ENCODE assay signal across 1 cellular context in the genomic region with DNA sequence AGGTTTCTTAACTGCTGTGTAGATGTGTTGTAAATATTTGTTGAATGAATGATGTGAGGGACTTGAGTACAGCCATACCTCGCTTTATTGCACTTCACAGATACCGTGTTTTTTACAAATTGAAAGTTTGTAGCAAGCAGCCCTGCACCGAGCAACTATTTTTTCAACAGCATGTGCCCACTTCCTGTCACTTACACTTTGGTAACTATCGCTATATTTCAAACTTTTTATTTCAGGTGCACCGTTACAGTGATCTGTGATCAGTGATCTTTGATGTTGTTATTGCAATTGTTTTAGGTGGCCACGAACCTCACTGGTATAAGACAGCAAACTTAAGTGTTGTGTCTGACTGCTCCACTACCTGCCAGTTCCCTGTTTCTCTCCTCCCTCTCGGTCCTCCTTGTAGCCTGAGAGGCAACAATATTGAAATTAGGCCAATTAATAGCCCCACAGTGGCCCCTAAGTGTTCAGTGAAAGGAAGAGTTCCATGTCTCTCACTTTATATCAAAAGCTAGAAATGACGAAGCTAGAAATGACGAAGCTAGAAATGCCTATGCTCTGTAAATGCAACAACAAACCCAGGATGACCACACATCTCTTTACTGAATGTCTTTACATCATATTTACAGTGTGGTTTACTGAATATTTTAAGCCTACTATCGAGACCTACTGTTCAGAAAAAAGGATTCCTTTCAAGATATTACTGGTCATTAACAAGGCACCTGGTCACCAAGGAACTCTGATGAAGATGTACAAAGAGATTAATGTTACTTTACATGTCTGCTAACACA.
TF ChIP-seq lines count a peak whose summit lies in the region.

No MANE protein-coding gene starts in this region.

TF ChIP-seq in H1, 55 proteins besides CTCF, POLR2A, EP300 and RAD21:
- TF ChIP-seq, protein P1, sequence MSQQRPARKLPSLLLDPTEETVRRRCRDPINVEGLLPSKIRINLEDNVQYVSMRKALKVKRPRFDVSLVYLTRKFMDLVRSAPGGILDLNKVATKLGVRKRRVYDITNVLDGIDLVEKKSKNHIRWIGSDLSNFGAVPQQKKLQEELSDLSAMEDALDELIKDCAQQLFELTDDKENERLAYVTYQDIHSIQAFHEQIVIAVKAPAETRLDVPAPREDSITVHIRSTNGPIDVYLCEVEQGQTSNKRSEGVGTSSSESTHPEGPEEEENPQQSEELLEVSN (IDR thresholded peaks at IDR 0.05): no peak
- no peak for TF ChIP-seq CHD1 (IDR thresholded peaks at IDR 0.05; ENCODE audit: low read depth, low read length)
- TF ChIP-seq SP4 (IDR thresholded peaks at IDR 0.05; ENCODE audit: low read length): no peak
- TF ChIP-seq RNF2 (IDR thresholded peaks at IDR 0.05; ENCODE audit: borderline replicate concordance, low read depth, low read length, missing control alignments, poor library complexity, severe bottlenecking): no peak
- TF ChIP-seq YY1 (IDR thresholded peaks at IDR 0.05; ENCODE audit: low read depth, low read length): no peak
- TF ChIP-seq SRF (IDR thresholded peaks at IDR 0.05; ENCODE audit: low read depth, low read length): no peak
- no peak for TF ChIP-seq CREB1 (IDR thresholded peaks at IDR 0.05)
- TF ChIP-seq, protein P2, sequence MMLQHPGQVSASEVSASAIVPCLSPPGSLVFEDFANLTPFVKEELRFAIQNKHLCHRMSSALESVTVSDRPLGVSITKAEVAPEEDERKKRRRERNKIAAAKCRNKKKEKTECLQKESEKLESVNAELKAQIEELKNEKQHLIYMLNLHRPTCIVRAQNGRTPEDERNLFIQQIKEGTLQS (IDR thresholded peaks at IDR 0.05; ENCODE audit: insufficient read depth, low read depth, low read length): no peak
- TF ChIP-seq KDM4A (IDR thresholded peaks at IDR 0.05; ENCODE audit: low read depth, low read length, severe bottlenecking): no peak
- TF ChIP-seq ASH2L (IDR thresholded peaks at IDR 0.05; ENCODE audit: low read length): no peak
